1 cellular context compared by ENCODE assay signal in the genomic region with DNA sequence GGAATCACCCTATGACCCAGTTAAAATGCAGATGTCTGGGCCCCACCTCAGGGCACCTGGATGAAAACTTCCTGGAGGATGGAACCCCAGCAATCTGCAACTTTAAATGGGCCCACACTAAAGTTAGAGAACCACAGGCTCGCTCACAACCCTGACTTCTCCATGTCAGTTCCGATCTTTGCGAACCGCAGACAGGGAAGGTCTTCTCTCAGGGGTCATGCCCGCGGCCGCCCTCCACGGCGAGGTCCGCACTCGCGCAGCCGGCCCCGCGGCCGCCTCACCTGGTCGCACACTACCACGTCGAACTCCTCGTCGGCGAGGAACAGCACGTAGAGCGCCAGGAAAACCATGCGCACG.
TF ChIP-seq lines count a peak whose summit lies in the region.

No MANE protein-coding gene starts in this region.

TF ChIP-seq in HCT116, 20 proteins besides CTCF, POLR2A, EP300 and RAD21 (continued from another document):
- TF ChIP-seq EZH2 (IDR thresholded peaks at IDR 0.05), result no peak
- no peak for TF ChIP-seq TCF7L2 (IDR thresholded peaks at IDR 0.05; ENCODE audit: borderline replicate concordance, extremely low read depth, insufficient read depth, insufficient read length)
- TF ChIP-seq, protein P1, sequence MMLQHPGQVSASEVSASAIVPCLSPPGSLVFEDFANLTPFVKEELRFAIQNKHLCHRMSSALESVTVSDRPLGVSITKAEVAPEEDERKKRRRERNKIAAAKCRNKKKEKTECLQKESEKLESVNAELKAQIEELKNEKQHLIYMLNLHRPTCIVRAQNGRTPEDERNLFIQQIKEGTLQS (IDR thresholded peaks at IDR 0.05), result no peak
- TF ChIP-seq SP1 (IDR thresholded peaks at IDR 0.05; ENCODE audit: low read depth), result no peak
